In genomic region chr5:179766726-179767455, GRCh38 we compare ENCODE assay signal across 12 cellular contexts. TPM values are rescaled to one million over a fixed set of nuclear protein-coding genes. Genes with fewer than 3 reads are reported as not detected.
A peak's percentile ranks its signal among the peaks of the same experiment; 100 is the strongest.
DNase-seq lines count a peak whose midpoint lies in the region; ATAC-seq and TF ChIP-seq lines count a peak whose summit lies in the region.
"Had no signal": no experiment of that assay in that cellular context is flagged by ENCODE, and none has a peak within 500 bp of the region (broad histone marks: within the 10 kb centered on the region; RNA-seq: fewer than 3 reads in every experiment).

No MANE protein-coding gene starts in this region.

- no peak overlapping the region for H3K4me3 Mint-ChIP-seq in activated CD8-positive, alpha-beta memory T cell treated with anti-CD3 and anti-CD28 coated beads, Interleukin-2, amount 10 ng/mL, durations not matched to agents 7 days and 5 days

- 42 to 51% methylated on average over 12 of the region's 12 CpGs for WGBS in body of pancreas, 2 donors

- H3K36me3 ChIP-seq in left ventricle myocardium inferior = peaks cover 54% of the 10 kb centered on the region
- H3K36me3 ChIP-seq in body of pancreas (replicated peaks in 1 of 2; ENCODE audit: insufficient read depth in 1 of 2, low read depth in 2 of 2) = peaks cover 15 to 17% of the 10 kb centered on the region in 2 donors

- ATAC-seq in body of pancreas (no peak), left lobe of liver (peak; percentile 44), HG02973 (IDR thresholded peaks at IDR 0.05; ENCODE audit: unreplicated experiment) (no peak), GM21423 (IDR thresholded peaks at IDR 0.05; ENCODE audit: unreplicated experiment) (no peak)
- ATAC-seq in activated CD8-positive, alpha-beta memory T cell treated with anti-CD3 and anti-CD28 coated beads, Interleukin-2, amount 10 ng/mL, durations not matched to agents 7 days and 5 days = no peak

- peaks cover 25% of the 10 kb centered on the region for H3K4me1 Mint-ChIP-seq in activated CD8-positive, alpha-beta memory T cell treated with anti-CD3 and anti-CD28 coated beads, Interleukin-2, amount 10 ng/mL, durations not matched to agents 7 days and 5 days

- H3K36me3 Mint-ChIP-seq in activated CD8-positive, alpha-beta memory T cell treated with anti-CD3 and anti-CD28 coated beads, Interleukin-2, amount 10 ng/mL, durations not matched to agents 7 days and 5 days = peaks cover 24% of the 10 kb centered on the region

- H3K27me3 ChIP-seq in left ventricle myocardium inferior (ENCODE audit: low read depth) = no peaks in the 10 kb centered on the region
- no peaks in the 10 kb centered on the region for H3K27me3 ChIP-seq in body of pancreas
- H3K27me3 ChIP-seq: hepatocyte, upper lobe of left lung had no signal

- intact Hi-C loops in left ventricle myocardium inferior (cut with micrococcal nuclease) (no loop called here), cardiac septum (cut with DNase I) (no loop called here), body of pancreas (cut with DNase I) (no loop called here)

- H3K9me3 Mint-ChIP-seq in activated CD8-positive, alpha-beta memory T cell treated with anti-CD3 and anti-CD28 coated beads, Interleukin-2, amount 10 ng/mL, durations not matched to agents 7 days and 5 days (ENCODE audit: low read depth) = no peaks in the 10 kb centered on the region

- H3K4me3 ChIP-seq in left ventricle myocardium inferior = no peak overlapping the region
- H3K4me3 ChIP-seq in body of pancreas = no peak overlapping the region
- H3K4me3 ChIP-seq: hepatocyte, upper lobe of left lung had no signal

- peak overlapping the region; percentile 65 for H3K27ac ChIP-seq in left ventricle myocardium inferior (replicated peaks)
- H3K27ac ChIP-seq in body of pancreas = peak overlapping the region in 3 of 4 donors; percentile 47 to 59 (median 52)
- H3K27ac ChIP-seq: hepatocyte had no signal

- CTCF ChIA-PET in activated CD8-positive, alpha-beta memory T cell treated with anti-CD3 and anti-CD28 coated beads, Interleukin-2, amount 10 ng/mL, durations not matched to agents 7 days and 5 days (lab: Charles Lee) = interaction anchor here (1.4 kb wide), 1 partner anchor 27 kb away, joined by 3 read pairs; the partner anchor contains the start of gene LTC4S

- H3K27ac Mint-ChIP-seq in activated CD8-positive, alpha-beta memory T cell treated with anti-CD3 and anti-CD28 coated beads, Interleukin-2, amount 10 ng/mL, durations not matched to agents 7 days and 5 days = no peak overlapping the region

- no peaks in the 10 kb centered on the region for H3K27me3 Mint-ChIP-seq in activated CD8-positive, alpha-beta memory T cell treated with anti-CD3 and anti-CD28 coated beads, Interleukin-2, amount 10 ng/mL, durations not matched to agents 7 days and 5 days

- DNase-seq in left ventricle myocardium inferior (no peak), cardiac septum (ENCODE audit: low spot score) (no peak), body of pancreas (no peak), left lobe of liver (ENCODE audit: low spot score) (no peak), middle frontal gyrus (ENCODE audit: extremely low spot score, low spot score) (no peak)
- DNase-seq in activated CD8-positive, alpha-beta memory T cell treated with anti-CD3 and anti-CD28 coated beads, Interleukin-2, amount 10 ng/mL, durations not matched to agents 7 days and 5 days = no peak
- DNase-seq: NCI-H1694, Right ventricle myocardium superior had no signal

- no peak for TF ChIP-seq CTCF in left ventricle myocardium inferior (IDR thresholded peaks at IDR 0.05; ENCODE audit: borderline replicate concordance)
- no peak for TF ChIP-seq CTCF in body of pancreas (IDR thresholded peaks at IDR 0.05)

- H3K4me1 ChIP-seq in left ventricle myocardium inferior (peaks cover 70% of the 10 kb centered on the region), body of pancreas (peaks cover 46% of the 10 kb centered on the region)

- H3K9me3 ChIP-seq in left ventricle myocardium inferior (replicated peaks) (no peaks in the 10 kb centered on the region), body of pancreas (no peaks in the 10 kb centered on the region)
- H3K9me3 ChIP-seq: upper lobe of left lung had no signal

- no peak for TF ChIP-seq POLR2A in body of pancreas (IDR thresholded peaks at IDR 0.05)

RNA-seq across cellular contexts. Expression of gene LTC4S, which starts 26.9 kb away (rescaled TPM):
- total RNA-seq in left ventricle myocardium inferior (10.9 TPM), cardiac septum (12.8 TPM), body of pancreas (10 to 100 TPM; 10.6 to 16.2 TPM), left lobe of liver (2.6 TPM)
- total RNA-seq in activated CD8-positive, alpha-beta memory T cell treated with anti-CD3 and anti-CD28 coated beads, Interleukin-2, amount 10 ng/mL, durations not matched to agents 7 days and 5 days = 1 to 10 TPM in 1 of 2 experiments, under 1 TPM in 1; 0.91 to 1.5 TPM
- total RNA-seq: hepatocyte had no signal

RNA-seq across cellular contexts. Expression of gene MAML1, which starts 34.3 kb away (rescaled TPM):
- total RNA-seq in left ventricle myocardium inferior = 11.8 TPM
- total RNA-seq in cardiac septum = 13.2 TPM
- 10 to 100 TPM; 18.1 to 18.2 TPM for total RNA-seq in body of pancreas
- 7.3 TPM for total RNA-seq in left lobe of liver
- total RNA-seq in activated CD8-positive, alpha-beta memory T cell treated with anti-CD3 and anti-CD28 coated beads, Interleukin-2, amount 10 ng/mL, durations not matched to agents 7 days and 5 days = 10 to 100 TPM; 34.7 to 34.9 TPM

RNA-seq across cellular contexts. Expression of gene MGAT4B, which starts 39.8 kb away (rescaled TPM):
- total RNA-seq in left ventricle myocardium inferior = 98.7 TPM
- total RNA-seq in cardiac septum = 160 TPM
- 10 to 100 TPM; 89.0 to 90.0 TPM for total RNA-seq in body of pancreas
- 192 TPM for total RNA-seq in left lobe of liver
- total RNA-seq in activated CD8-positive, alpha-beta memory T cell treated with anti-CD3 and anti-CD28 coated beads, Interleukin-2, amount 10 ng/mL, durations not matched to agents 7 days and 5 days = 100 to 1,000 TPM; 100 to 116 TPM

RNA-seq across cellular contexts. Expression of gene SQSTM1, which starts 53.8 kb away (rescaled TPM):
- total RNA-seq in left ventricle myocardium inferior = 438 TPM
- total RNA-seq in cardiac septum = 372 TPM
- 100 to 1,000 TPM; 249 to 606 TPM for total RNA-seq in body of pancreas
- 361 TPM for total RNA-seq in left lobe of liver
- 100 to 1,000 TPM; 130 to 198 TPM for total RNA-seq in activated CD8-positive, alpha-beta memory T cell treated with anti-CD3 and anti-CD28 coated beads, Interleukin-2, amount 10 ng/mL, durations not matched to agents 7 days and 5 days
